In genomic region chr5:160083501-160083900, GRCh38 we compare ENCODE assay signal across 17 cellular contexts. TPM values are rescaled to one million over a fixed set of nuclear protein-coding genes. Genes with fewer than 3 reads are reported as not detected.
A peak's percentile ranks its signal among the peaks of the same experiment; 100 is the strongest.
DNase-seq lines count a peak whose midpoint lies in the region; ATAC-seq and TF ChIP-seq lines count a peak whose summit lies in the region.
"Had no signal": no experiment of that assay in that cellular context is flagged by ENCODE, and none has a peak within 500 bp of the region (broad histone marks: within the 10 kb centered on the region; RNA-seq: fewer than 3 reads in every experiment).

No MANE protein-coding gene starts in this region.

- H3K27ac ChIP-seq in GM23338 (ENCODE audit: low read depth) (0 out of 2 replicates have a peak overlapping the region, but pooled peaks have one; percentile 21), SJCRH30 (peak overlapping the region; percentile 18; the same call in 1 of the 2 replicates), fibroblast of lung (ENCODE audit: insufficient read depth, low read length) (peak overlapping the region; percentile 57)
- H3K27ac ChIP-seq: right atrium auricular region had no signal

- DNase-seq in GM23338 (ENCODE audit: low spot score), result no peak
- no peak for DNase-seq in SJCRH30
- peak in 1 of 2 donors; percentile 74 for DNase-seq in fibroblast of lung (ENCODE audit: low read depth in 2 of 2)
- DNase-seq in pulmonary artery endothelial cell (ENCODE audit: low read depth, low spot score), result peak; percentile 4
- DNase-seq in NCI-H1436 (lab: John Stamatoyannopoulos, UW), result no peak
- DNase-seq in stimulated activated effector memory CD8-positive, alpha-beta T cell treated with anti-CD3 and anti-CD28 coated beads, Interleukin-12 subunit alpha, Interleukin-12 subunit beta, amount 100 ng/mL, for 72 hours (ENCODE audit: low spot score in 2 of 2), result no peak
- DNase-seq in NCI-H1092 treated with DMSO at 0.1 percent for 48 hours (lab: John Stamatoyannopoulos, UW), result no peak
- DNase-seq: activated CD8-positive, alpha-beta memory T cell treated with anti-CD3 and anti-CD28 coated beads for 24 hours; activated naive CD4-positive, alpha-beta T cell treated with anti-CD3 and anti-CD28 coated beads, Interleukin-2, amount 10 ng/mL, durations not matched to agents 7 days and 5 days; caudate nucleus; CD4-positive, CD25-positive, alpha-beta regulatory T cell; NCI-H1436 treated with DMSO at 0.1 percent for 48 hours; NCI-H524 had no signal

- H3K4me3 ChIP-seq in GM23338, result no peak overlapping the region
- no peak overlapping the region for H3K4me3 ChIP-seq in SJCRH30
- H3K4me3 ChIP-seq in fibroblast of lung (replicated peaks in 1 of 4; ENCODE audit: control extremely low read depth in 1 of 4, insufficient read depth in 1 of 4, low read depth in 3 of 4, low read length in 4 of 4), result peak overlapping the region in 2 of 4 experiments; percentile 2 to 9
- H3K4me3 ChIP-seq: right atrium auricular region had no signal

- no peaks in the 10 kb centered on the region for H4K20me1 ChIP-seq in GM23338 (replicated peaks; ENCODE audit: insufficient read depth)
- no peaks in the 10 kb centered on the region for H4K20me1 ChIP-seq in fibroblast of lung (ENCODE audit: control insufficient read depth, extremely low read depth, insufficient read depth, low read length)

- H3K4me3 Mint-ChIP-seq in GM23338, result no peak overlapping the region
- H3K4me3 Mint-ChIP-seq in stimulated activated effector memory CD8-positive, alpha-beta T cell treated with anti-CD3 and anti-CD28 coated beads, Interleukin-12 subunit alpha, Interleukin-12 subunit beta, amount 100 ng/mL, for 72 hours, result no peak overlapping the region
- H3K4me3 Mint-ChIP-seq: activated naive CD4-positive, alpha-beta T cell treated with anti-CD3 and anti-CD28 coated beads, Interleukin-2, amount 10 ng/mL, durations not matched to agents 7 days and 5 days; CD4-positive, CD25-positive, alpha-beta regulatory T cell; stimulated activated naive CD8-positive, alpha-beta T cell treated with anti-CD3 and anti-CD28 coated beads, Interleukin-15, Interleukin-2, amounts not matched to agents 100 ng/mL and 50 ng/mL, for 24 hours had no signal

- no peaks in the 10 kb centered on the region for H3K9me2 ChIP-seq in GM23338 (ENCODE audit: insufficient read depth)

- peaks cover 2% of the 10 kb centered on the region; the same call in 2 of the 3 replicates for H3K36me3 Mint-ChIP-seq in GM23338 (ENCODE audit: low read depth)
- no peaks in the 10 kb centered on the region for H3K36me3 Mint-ChIP-seq in stimulated activated effector memory CD8-positive, alpha-beta T cell treated with anti-CD3 and anti-CD28 coated beads, Interleukin-12 subunit alpha, Interleukin-12 subunit beta, amount 100 ng/mL, for 72 hours
- H3K36me3 Mint-ChIP-seq: activated naive CD4-positive, alpha-beta T cell treated with anti-CD3 and anti-CD28 coated beads, Interleukin-2, amount 10 ng/mL, durations not matched to agents 7 days and 5 days had no signal

- no peak overlapping the region for H3K9ac ChIP-seq in fibroblast of lung (ENCODE audit: insufficient read depth, low read length)

- H3K79me2 ChIP-seq in GM23338 (replicated peaks; ENCODE audit: insufficient read depth), result 0 out of 2 replicates have a peak, but pooled peaks cover 4% of the 10 kb centered on the region
- no peaks in the 10 kb centered on the region for H3K79me2 ChIP-seq in fibroblast of lung (ENCODE audit: control insufficient read depth, insufficient read depth, low read length)

- ATAC-seq in GM23338 (no peak), GM19395 (IDR thresholded peaks at IDR 0.05; ENCODE audit: unreplicated experiment) (no peak)
- no peak for ATAC-seq in stimulated activated effector memory CD8-positive, alpha-beta T cell treated with anti-CD3 and anti-CD28 coated beads, Interleukin-12 subunit alpha, Interleukin-12 subunit beta, amount 100 ng/mL, for 72 hours
- ATAC-seq: esophagus mucosa had no signal

- no peaks in the 10 kb centered on the region for H3K9me3 Mint-ChIP-seq in GM23338
- no peaks in the 10 kb centered on the region for H3K9me3 Mint-ChIP-seq in stimulated activated effector memory CD8-positive, alpha-beta T cell treated with anti-CD3 and anti-CD28 coated beads, Interleukin-12 subunit alpha, Interleukin-12 subunit beta, amount 100 ng/mL, for 72 hours
- H3K9me3 Mint-ChIP-seq: activated naive CD4-positive, alpha-beta T cell treated with anti-CD3 and anti-CD28 coated beads, Interleukin-2, amount 10 ng/mL, durations not matched to agents 7 days and 5 days; CD4-positive, CD25-positive, alpha-beta regulatory T cell; stimulated activated naive CD8-positive, alpha-beta T cell treated with anti-CD3 and anti-CD28 coated beads, Interleukin-15, Interleukin-2, amounts not matched to agents 100 ng/mL and 50 ng/mL, for 24 hours had no signal

- H3K36me3 ChIP-seq in GM23338 (ENCODE audit: insufficient read depth), result no peaks in the 10 kb centered on the region; the same call in 1 of the 2 replicates
- H3K36me3 ChIP-seq in SJCRH30, result peaks cover 2% of the 10 kb centered on the region; the same call in 1 of the 2 replicates
- H3K36me3 ChIP-seq in fibroblast of lung (ENCODE audit: control insufficient read depth, insufficient read depth, low read length), result peaks cover 2% of the 10 kb centered on the region

- H3K4me1 Mint-ChIP-seq in GM23338, result peaks cover 23% of the 10 kb centered on the region
- H3K4me1 Mint-ChIP-seq in stimulated activated effector memory CD8-positive, alpha-beta T cell treated with anti-CD3 and anti-CD28 coated beads, Interleukin-12 subunit alpha, Interleukin-12 subunit beta, amount 100 ng/mL, for 72 hours, result no peaks in the 10 kb centered on the region
- H3K4me1 Mint-ChIP-seq: activated naive CD4-positive, alpha-beta T cell treated with anti-CD3 and anti-CD28 coated beads, Interleukin-2, amount 10 ng/mL, durations not matched to agents 7 days and 5 days had no signal

- no peak for TF ChIP-seq CTCF in GM23338 (conservative IDR thresholded peaks at IDR 0.05; ENCODE audit: low read depth in 2 of 2)
- TF ChIP-seq CTCF in fibroblast of lung (conservative IDR thresholded peaks at IDR 0.05 in 1 of 2, IDR thresholded peaks at IDR 0.05 in 1 of 2; ENCODE audit: low read depth in 1 of 2, low read length in 2 of 2), result no peak

- H3K27ac Mint-ChIP-seq in GM23338, result 0 out of 2 replicates have a peak overlapping the region, but pooled peaks have one; percentile 16
- H3K27ac Mint-ChIP-seq in stimulated activated effector memory CD8-positive, alpha-beta T cell treated with anti-CD3 and anti-CD28 coated beads, Interleukin-12 subunit alpha, Interleukin-12 subunit beta, amount 100 ng/mL, for 72 hours, result no peak overlapping the region
- H3K27ac Mint-ChIP-seq: activated naive CD4-positive, alpha-beta T cell treated with anti-CD3 and anti-CD28 coated beads, Interleukin-2, amount 10 ng/mL, durations not matched to agents 7 days and 5 days; CD4-positive, CD25-positive, alpha-beta regulatory T cell; stimulated activated naive CD8-positive, alpha-beta T cell treated with anti-CD3 and anti-CD28 coated beads, Interleukin-15, Interleukin-2, amounts not matched to agents 100 ng/mL and 50 ng/mL, for 24 hours had no signal

- H3K27me3 ChIP-seq in GM23338 (ENCODE audit: insufficient read depth), result no peaks in the 10 kb centered on the region
- no peaks in the 10 kb centered on the region for H3K27me3 ChIP-seq in SJCRH30
- H3K27me3 ChIP-seq in fibroblast of lung (ENCODE audit: control insufficient read depth, insufficient read depth, low read length), result no peaks in the 10 kb centered on the region
- H3K27me3 ChIP-seq: right atrium auricular region had no signal

- H3K27me3 Mint-ChIP-seq in GM23338 (ENCODE audit: insufficient read depth, low read depth, poor library complexity), result peaks cover 3% of the 10 kb centered on the region
- H3K27me3 Mint-ChIP-seq: activated naive CD4-positive, alpha-beta T cell treated with anti-CD3 and anti-CD28 coated beads, Interleukin-2, amount 10 ng/mL, durations not matched to agents 7 days and 5 days; CD4-positive, CD25-positive, alpha-beta regulatory T cell; stimulated activated naive CD8-positive, alpha-beta T cell treated with anti-CD3 and anti-CD28 coated beads, Interleukin-15, Interleukin-2, amounts not matched to agents 100 ng/mL and 50 ng/mL, for 24 hours had no signal

- no peaks in the 10 kb centered on the region for H3F3A ChIP-seq in GM23338 (replicated peaks; ENCODE audit: low read depth)

- H3K4me1 ChIP-seq in GM23338 (ENCODE audit: insufficient read depth) (peaks cover 19% of the 10 kb centered on the region), SJCRH30 (peaks cover 25% of the 10 kb centered on the region), fibroblast of lung (ENCODE audit: control insufficient read depth, extremely low read depth, insufficient read depth, low read length) (peaks cover 11% of the 10 kb centered on the region)

- H2AFZ ChIP-seq in GM23338 (no peak overlapping the region), fibroblast of lung (ENCODE audit: low read length) (no peak overlapping the region)

- H3K9me3 ChIP-seq in SJCRH30 (replicated peaks), result no peaks in the 10 kb centered on the region
- H3K9me3 ChIP-seq in fibroblast of lung (ENCODE audit: control insufficient read depth, insufficient read depth, low read depth, low read length), result no peaks in the 10 kb centered on the region
- H3K9me3 ChIP-seq: right atrium auricular region had no signal

- H3K4me2 ChIP-seq in GM23338 (0 out of 2 replicates have a peak overlapping the region, but pooled peaks have one; percentile 13), fibroblast of lung (ENCODE audit: extremely low read depth, insufficient read depth, low read length) (peak overlapping the region; percentile 85)

TF ChIP-seq in GM23338, 12 proteins besides CTCF, POLR2A, EP300 and RAD21:
- TF ChIP-seq STAT1 (IDR thresholded peaks at IDR 0.05; ENCODE audit: unreplicated experiment) (no peak), POLR2AphosphoS5 (IDR thresholded peaks at IDR 0.05; ENCODE audit: low read depth) (0 out of 2 replicates have a peak, but pooled peaks have one; percentile 26), ZNF331 (CRISPR knock-in tag; IDR thresholded peaks at IDR 0.05; ENCODE audit: low read depth) (no peak)

RNA-seq across cellular contexts. Expression of gene PWWP2A, which starts 35.7 kb away (rescaled TPM):
- total RNA-seq in GM23338 (2014; rRNA removed; shearing (Covaris generic)), result 60.5 and 81.6 TPM in 2 replicates
- polyA plus RNA-seq in GM23338 (2016; fragmentation: Nextera tagmentation; extraction: Ambion mirVana), result 48.7 and 51.5 TPM in 2 replicates
- total RNA-seq in SJCRH30 (2014; rRNA removed; shearing (Covaris generic)), result 23.6 and 27.3 TPM in 2 replicates
- total RNA-seq in fibroblast of lung, result 14.9 and 17.0 TPM in 2 replicates
- polyA plus RNA-seq in fibroblast of lung, result 10.4 and 11.7 TPM in 2 replicates
- polyA plus RNA-seq in fibroblast of lung (2012), result 7.7 and 8.5 TPM in 2 replicates
- 3.1 and 6.5 TPM in 2 replicates for polyA minus RNA-seq in fibroblast of lung (ENCODE audit: low replicate concordance)
- total RNA-seq in pulmonary artery endothelial cell, result 13.4 and 17.0 TPM in 2 replicates
